9 cellular contexts compared by ENCODE assay signal in genomic region chr1:212455406-212456165, GRCh38. TPM values are rescaled to one million over a fixed set of nuclear protein-coding genes. Genes with fewer than 3 reads are reported as not detected.
DNase-seq lines count a peak whose midpoint lies in the region; ATAC-seq lines count a peak whose summit lies in the region.
"Had no signal": no experiment of that assay in that cellular context is flagged by ENCODE, and none has a peak within 500 bp of the region (broad histone marks: within the 10 kb centered on the region; RNA-seq: fewer than 3 reads in every experiment).

No MANE protein-coding gene starts in this region.

- H3K4me1 Mint-ChIP-seq in T-helper 17 cell, result peaks cover 5% of the 10 kb centered on the region

- peak overlapping the region; percentile 69 for H3K27ac ChIP-seq in right cardiac atrium (ENCODE audit: low read length)

- peak; percentile 58 for ATAC-seq in GM21717 (IDR thresholded peaks at IDR 0.05; ENCODE audit: unreplicated experiment)
- ATAC-seq in T-helper 17 cell, result peak; percentile 83
- peak; percentile 75 to 78 for ATAC-seq in right cardiac atrium
- ATAC-seq in sciatic nerve, result peak; percentile 82
- no peak for ATAC-seq in HG03108 (IDR thresholded peaks at IDR 0.05; ENCODE audit: unreplicated experiment)

- no peak overlapping the region for H3K27ac Mint-ChIP-seq in T-helper 17 cell
- H3K27ac Mint-ChIP-seq: T-helper 1 cell treated with Interleukin-12 subunit alpha and Interleukin-12 subunit beta and Interleukin-4 antibody, amounts not matched to agents 30 μg/mL and 1 μg/mL, for 36 hours had no signal

- H3K4me1 ChIP-seq in right cardiac atrium (ENCODE audit: control insufficient read depth, insufficient read depth, low read length), result peaks cover 3% of the 10 kb centered on the region

- H3K27me3 ChIP-seq in right cardiac atrium (ENCODE audit: control insufficient read depth, insufficient read depth), result no peaks in the 10 kb centered on the region

- intact Hi-C loops in right cardiac atrium (cut with DNase I) (loop anchor here (2.0 to 10.0 kb wide), 6 partner anchors 81 to 761 kb away; no protein-coding TSS in a partner anchor), sciatic nerve (cut with DNase I) (loop anchor here (10.0 kb wide), 1 partner anchor 381 kb away; no protein-coding TSS in a partner anchor)

- no peak overlapping the region for H3K4me3 Mint-ChIP-seq in T-helper 17 cell
- H3K4me3 Mint-ChIP-seq: T-helper 1 cell treated with Interleukin-12 subunit alpha and Interleukin-12 subunit beta and Interleukin-4 antibody, amounts not matched to agents 30 μg/mL and 1 μg/mL, for 36 hours had no signal

- H3K9me3 ChIP-seq in T-helper 17 cell (ENCODE audit: control insufficient read depth, low read length, poor library complexity, severe bottlenecking) (no peaks in the 10 kb centered on the region), right cardiac atrium (ENCODE audit: control insufficient read depth, low read length) (no peaks in the 10 kb centered on the region)

- WGBS in right cardiac atrium, result 44% methylated on average over 6 of the region's 6 CpGs

- no peaks in the 10 kb centered on the region for H3K36me3 Mint-ChIP-seq in T-helper 17 cell (ENCODE audit: low read depth)

- H3K27me3 Mint-ChIP-seq in T-helper 17 cell, result no peaks in the 10 kb centered on the region

- DNase-seq in COLO829 (ENCODE audit: low spot score) (peak; percentile 91), NCI-H128 (lab: John Stamatoyannopoulos, UW; ENCODE audit: unreplicated experiment) (peak; percentile 75), T-helper 17 cell (peak; percentile 62 to 77 (median 68)), amygdala (lab: John Stamatoyannopoulos, UW) (peak; percentile 36 to 97 (median 84)), right cardiac atrium (peak; percentile 82 to 94 (median 94)), sciatic nerve (ENCODE audit: low spot score) (peak; percentile 94)

- no peak overlapping the region for H3K4me3 ChIP-seq in right cardiac atrium (ENCODE audit: low read length)

RNA-seq across cellular contexts. Expression of gene NENF, which starts 22.9 kb away (rescaled TPM):
- total RNA-seq in T-helper 17 cell, result 10 to 100 TPM; 15.4 to 23.3 TPM
- 100 to 1,000 TPM in 3 of 4 donors, 10 to 100 TPM in 1; 99.4 to 117 (median 104) TPM for total RNA-seq in right cardiac atrium
- 121 TPM for polyA plus RNA-seq in right cardiac atrium
- total RNA-seq in sciatic nerve, result 65.8 TPM

RNA-seq across cellular contexts. Expression of gene PACC1, which starts 40.9 kb away (rescaled TPM):
- 1 to 10 TPM; 4.7 to 8.2 TPM for total RNA-seq in T-helper 17 cell
- 1 to 10 TPM; 3.2 to 4.9 (median 4.3) TPM for total RNA-seq in right cardiac atrium
- 2.3 TPM for polyA plus RNA-seq in right cardiac atrium
- 6.7 TPM for total RNA-seq in sciatic nerve
